In genomic region chr19:48480151-48480475, GRCh38 we compare ENCODE assay signal across 8 cellular contexts. TPM values are rescaled to one million over a fixed set of nuclear protein-coding genes. Genes with fewer than 3 reads are reported as not detected.
A peak's percentile ranks its signal among the peaks of the same experiment; 100 is the strongest.
DNase-seq lines count a peak whose midpoint lies in the region; ATAC-seq and TF ChIP-seq lines count a peak whose summit lies in the region.

No MANE protein-coding gene starts in this region.

- peak overlapping the region; percentile 33 for H3K4me3 ChIP-seq in fibroblast of the aortic adventitia (ENCODE audit: low read depth, low read length)
- peak overlapping the region; percentile 73 for H3K4me3 ChIP-seq in osteoblast (ENCODE audit: insufficient read depth, low read length)

- ATAC-seq in HG02938 (IDR thresholded peaks at IDR 0.05; ENCODE audit: unreplicated experiment) (no peak), HG03025 (IDR thresholded peaks at IDR 0.05; ENCODE audit: low FRiP score, unreplicated experiment) (no peak)

- H3K36me3 ChIP-seq in osteoblast (ENCODE audit: insufficient read depth, low read length): peaks cover 31% of the 10 kb centered on the region

- H3K4me1 ChIP-seq in osteoblast (ENCODE audit: insufficient read depth, low read length): peaks cover 27% of the 10 kb centered on the region

- peak in 10 of 14 donors; percentile 24 to 81 (median 52) for DNase-seq in C1 segment of cervical spinal cord (lab: John Stamatoyannopoulos, UW)
- peak; percentile 76 for DNase-seq in activated CD8-positive, alpha-beta memory T cell treated with anti-CD3 and anti-CD28 coated beads for 24 hours
- DNase-seq in fibroblast of the aortic adventitia (ENCODE audit: low read depth): peak; percentile 20
- peak; percentile 87 for DNase-seq in osteoblast (ENCODE audit: insufficient read length, low spot score, missing footprints)
- DNase-seq in foreskin melanocyte: no peak
- no peak for DNase-seq in SK-N-DZ (ENCODE audit: low spot score)

- H4K20me1 ChIP-seq in osteoblast (ENCODE audit: insufficient read depth, low read length): no peaks in the 10 kb centered on the region

- H3K4me2 ChIP-seq in osteoblast (ENCODE audit: insufficient read depth, low read length): peak overlapping the region; percentile 89

- no peaks in the 10 kb centered on the region for H3K79me2 ChIP-seq in osteoblast (ENCODE audit: insufficient read depth, low read length)

- H2AFZ ChIP-seq in osteoblast (ENCODE audit: low read length): peak overlapping the region; percentile 41

- TF ChIP-seq CTCF in fibroblast of the aortic adventitia (IDR thresholded peaks at IDR 0.05; ENCODE audit: insufficient read depth, low read length) (no peak), osteoblast (IDR thresholded peaks at IDR 0.05; ENCODE audit: extremely low read depth, low read depth, low read length) (no peak)

- H3K9me3 ChIP-seq in osteoblast (ENCODE audit: low read depth, low read length): no peaks in the 10 kb centered on the region

- peak overlapping the region; percentile 58 for H3K27ac ChIP-seq in osteoblast (ENCODE audit: low read depth, low read length)

- no peaks in the 10 kb centered on the region for H3K27me3 ChIP-seq in osteoblast (ENCODE audit: insufficient read depth, low read length)

RNA-seq across cellular contexts. Expression of gene CYTH2, which starts 10.9 kb away (rescaled TPM):
- total RNA-seq in fibroblast of the aortic adventitia (ENCODE audit: low replicate concordance) (51.3 and 107 TPM in 2 replicates), osteoblast (63.6 and 66.2 TPM in 2 replicates)
- polyA plus RNA-seq in SK-N-DZ (2014; cell fraction: cytosol; rRNA removed): 27.6 and 28.1 TPM in 2 replicates
- polyA plus RNA-seq in SK-N-DZ (2014; cell fraction: nucleus; rRNA removed): 70.9 and 73.1 TPM in 2 replicates

RNA-seq across cellular contexts. Expression of gene KCNJ14, which starts 24.7 kb away (rescaled TPM):
- 0.54 and 1.3 TPM in 2 replicates for total RNA-seq in fibroblast of the aortic adventitia (ENCODE audit: low replicate concordance)
- 0.59 and 0.72 TPM in 2 replicates for total RNA-seq in osteoblast
- polyA plus RNA-seq in SK-N-DZ (2014; cell fraction: cytosol; rRNA removed): 0.14 and 0.38 TPM in 2 replicates
- polyA plus RNA-seq in SK-N-DZ (2014; cell fraction: nucleus; rRNA removed): 1.1 and 1.5 TPM in 2 replicates

RNA-seq across cellular contexts. Expression of gene LMTK3, which starts 31.5 kb away (rescaled TPM):
- total RNA-seq in fibroblast of the aortic adventitia (ENCODE audit: low replicate concordance) (not detected in 2 replicates), osteoblast (not detected in 2 replicates)
- polyA plus RNA-seq in SK-N-DZ (2014; cell fraction: cytosol; rRNA removed): 0.17 and 0.38 TPM in 2 replicates
- polyA plus RNA-seq in SK-N-DZ (2014; cell fraction: nucleus; rRNA removed): 0.84 and 1.0 TPM in 2 replicates

RNA-seq across cellular contexts. Expression of gene GRWD1, which starts 34.3 kb away (rescaled TPM):
- total RNA-seq in fibroblast of the aortic adventitia (ENCODE audit: low replicate concordance): 34.1 and 34.6 TPM in 2 replicates
- 23.3 and 25.0 TPM in 2 replicates for total RNA-seq in osteoblast
- polyA plus RNA-seq in SK-N-DZ (2014; cell fraction: cytosol; rRNA removed): 29.3 and 41.5 TPM in 2 replicates
- 11.7 and 14.8 TPM in 2 replicates for polyA plus RNA-seq in SK-N-DZ (2014; cell fraction: nucleus; rRNA removed)

Comparison
In these comparisons a context has a peak if more than half of its experiments do, and no peak if none do; other contexts are left out.
1. DNase-seq: peak in C1 segment of cervical spinal cord (10 of 14), activated CD8-positive, alpha-beta memory T cell treated with anti-CD3 and anti-CD28 coated beads for 24 hours (single experiment), fibroblast of the aortic adventitia (single experiment) and osteoblast (single experiment); none in foreskin melanocyte (single experiment) and SK-N-DZ (single experiment).